ENCODE assay signal across 29 cellular contexts in genomic region chr11:62917906-62918502, GRCh38. TPM values are rescaled to one million over a fixed set of nuclear protein-coding genes. Genes with fewer than 3 reads are reported as not detected.
"Had no signal": no experiment of that assay in that cellular context is flagged by ENCODE, and none has a peak within 500 bp of the region (broad histone marks: within the 10 kb centered on the region; RNA-seq: fewer than 3 reads in every experiment).

No MANE protein-coding gene starts in this region.

- H3K27me3 ChIP-seq: ovary, right lobe of liver, vagina had no signal

- ATAC-seq: left colon; left ventricle myocardium superior; mucosa of descending colon; psoas muscle; right lobe of liver; stimulated activated naive B cell treated with anti-CD40 and anti-IgM and Interleukin-4, amounts not matched to agents 10 μg/mL and 1 μg/mL and 100 μg/mL, for 72 hours; stimulated activated naive CD8-positive, alpha-beta T cell treated with anti-CD3 and anti-CD28 coated beads, Interleukin-15, amount 100 ng/mL, for 72 hours had no signal

- H3K4me3 Mint-ChIP-seq: immature natural killer cell; mesothelial cell of epicardium; nephron; stimulated activated naive B cell treated with anti-CD40 and anti-IgM and Interleukin-4, amounts not matched to agents 10 μg/mL and 1 μg/mL and 100 μg/mL, for 72 hours; stimulated activated naive CD8-positive, alpha-beta T cell treated with anti-CD3 and anti-CD28 coated beads, Interleukin-15, amount 100 ng/mL, for 72 hours had no signal

- DNase-seq: cerebellar nuclear complex; effector memory CD4-positive, alpha-beta T cell; esophagus squamous epithelium; foreskin melanocyte; hypothalamus; immature natural killer cell; kidney glomerular epithelial cell; left colon; left ventricle myocardium superior; mesenchymal stem cell; mucosa of descending colon; naive B cell; nucleus accumbens; ovary; psoas muscle; small intestine; stimulated activated CD4-positive, alpha-beta T cell treated with anti-CD3 and anti-CD28 coated beads, Interleukin-15, amount 100 ng/mL, for 24 hours; stimulated activated CD4-positive, alpha-beta T cell treated with anti-CD3 and anti-CD28 coated beads, Interleukin-2, amount 100 ng/mL, for 48 hours; stimulated activated naive B cell treated with anti-CD40 and anti-IgM and Interleukin-4, amounts not matched to agents 10 μg/mL and 1 μg/mL and 100 μg/mL, for 72 hours; stimulated activated naive CD8-positive, alpha-beta T cell treated with anti-CD3 and anti-CD28 coated beads, Interleukin-15, amount 100 ng/mL, for 72 hours; transverse colon had no signal

- H3K36me3 Mint-ChIP-seq: immature natural killer cell; mesothelial cell of epicardium; naive B cell; stimulated activated naive B cell treated with anti-CD40 and anti-IgM and Interleukin-4, amounts not matched to agents 10 μg/mL and 1 μg/mL and 100 μg/mL, for 72 hours had no signal

- H3K4me1 Mint-ChIP-seq: immature natural killer cell had no signal

- H3K4me3 ChIP-seq: esophagus squamous epithelium, mucosa of descending colon, ovary, psoas muscle, right lobe of liver, suprapubic skin, transverse colon, vagina had no signal

- H3K36me3 ChIP-seq: esophagus squamous epithelium, ovary, right lobe of liver, suprapubic skin, transverse colon, vagina had no signal

- H3K9me3 ChIP-seq: esophagus squamous epithelium, mucosa of descending colon, psoas muscle, right lobe of liver, suprapubic skin, transverse colon, vagina had no signal

- H3K9me3 Mint-ChIP-seq: immature natural killer cell; mesothelial cell of epicardium; nephron; stimulated activated naive B cell treated with anti-CD40 and anti-IgM and Interleukin-4, amounts not matched to agents 10 μg/mL and 1 μg/mL and 100 μg/mL, for 72 hours; stimulated activated naive CD8-positive, alpha-beta T cell treated with anti-CD3 and anti-CD28 coated beads, Interleukin-15, amount 100 ng/mL, for 72 hours had no signal

- H3K27ac Mint-ChIP-seq: mesothelial cell of epicardium; naive B cell; nephron; stimulated activated naive B cell treated with anti-CD40 and anti-IgM and Interleukin-4, amounts not matched to agents 10 μg/mL and 1 μg/mL and 100 μg/mL, for 72 hours had no signal

- H3K27ac ChIP-seq: esophagus squamous epithelium, ovary, psoas muscle, right lobe of liver, suprapubic skin, transverse colon, vagina had no signal

- H3K4me1 ChIP-seq: psoas muscle, right lobe of liver had no signal

RNA-seq across cellular contexts. Expression of gene CHRM1, which starts 3.2 kb away (rescaled TPM):
- total RNA-seq: lung microvascular endothelial cell, ovary, psoas muscle, renal cortical epithelial cell, right lobe of liver, ureter, vagina had no signal
